24 cellular contexts compared by ENCODE assay signal in genomic region chr6:23213193-23213592, GRCh38.
DNase-seq lines count a peak whose midpoint lies in the region; ATAC-seq, FAIRE-seq and TF ChIP-seq lines count a peak whose summit lies in the region.
"Had no signal": no experiment of that assay in that cellular context is flagged by ENCODE, and none has a peak within 500 bp of the region (broad histone marks: within the 10 kb centered on the region; RNA-seq: fewer than 3 reads in every experiment).

No MANE protein-coding gene starts in this region.

- H3K4me3 Mint-ChIP-seq in astrocyte (ENCODE audit: unreplicated experiment) (no peak overlapping the region), mesothelial cell of epicardium (no peak overlapping the region)
- H3K4me3 Mint-ChIP-seq: activated naive CD4-positive, alpha-beta T cell treated with anti-CD3 and anti-CD28 coated beads, Interleukin-2, amount 50 U/mL, for 24 hours; CD14-positive monocyte; effector memory CD8-positive, alpha-beta T cell; HFFc6; nephron progenitor cell; T-helper 1 cell treated with Interleukin-12 subunit alpha and Interleukin-12 subunit beta and Interleukin-4 antibody, amounts not matched to agents 30 μg/mL and 1 μg/mL, for 36 hours had no signal

- no peak overlapping the region for H2AFZ ChIP-seq in astrocyte (ENCODE audit: low read depth, low read length)

- no peak overlapping the region for H3K4me3 ChIP-seq in AG04450 (ENCODE audit: low read depth, low read length)
- no peak overlapping the region for H3K4me3 ChIP-seq in astrocyte (ENCODE audit: insufficient read depth, low read depth, low read length)
- H3K4me3 ChIP-seq in colonic mucosa: no peak overlapping the region
- H3K4me3 ChIP-seq in right cardiac atrium (ENCODE audit: low read length): no peak overlapping the region
- H3K4me3 ChIP-seq: body of pancreas, esophagus squamous epithelium, GM12878 had no signal

- H3K9me3 ChIP-seq in AG04450 (ENCODE audit: control insufficient read depth, insufficient read depth, low read length): no peaks in the 10 kb centered on the region; the same call in 1 of the 2 replicates
- H3K9me3 ChIP-seq in astrocyte (ENCODE audit: insufficient read depth, low read depth, low read length): no peaks in the 10 kb centered on the region
- no peaks in the 10 kb centered on the region for H3K9me3 ChIP-seq in colonic mucosa
- H3K9me3 ChIP-seq in right cardiac atrium (ENCODE audit: control insufficient read depth, low read length): no peaks in the 10 kb centered on the region
- H3K9me3 ChIP-seq: body of pancreas, esophagus squamous epithelium had no signal

- intact Hi-C loops in colonic mucosa (cut with DNase I): no loop called here
- intact Hi-C loops in right cardiac atrium (cut with DNase I): no loop called here

- no peaks in the 10 kb centered on the region for H3K27me3 Mint-ChIP-seq in astrocyte (ENCODE audit: low read depth, unreplicated experiment)
- H3K27me3 Mint-ChIP-seq in mesothelial cell of epicardium (ENCODE audit: low read depth): no peaks in the 10 kb centered on the region
- H3K27me3 Mint-ChIP-seq: activated naive CD4-positive, alpha-beta T cell treated with anti-CD3 and anti-CD28 coated beads, Interleukin-2, amount 50 U/mL, for 24 hours; effector memory CD8-positive, alpha-beta T cell had no signal

- no peak overlapping the region for H3K4me2 ChIP-seq in astrocyte (ENCODE audit: low read length)

- CTCF ChIA-PET in AG04450 (lab: Charles Lee): no interaction called here

- DNase-seq in AG04450 (ENCODE audit: low read depth, low spot score) (peak; percentile 33), GM04504 (ENCODE audit: low read depth) (peak; percentile 3), astrocyte (ENCODE audit: low read depth) (peak; percentile 29), fibroblast of the conjunctiva (ENCODE audit: low read depth) (peak; percentile 10), colonic mucosa (no peak), mesothelial cell of epicardium (ENCODE audit: low spot score in 2 of 2, unreplicated experiment in 2 of 2) (no peak), right cardiac atrium (no peak)
- DNase-seq: activated CD4-positive, alpha-beta T cell treated with anti-CD3 and anti-CD28 coated beads for 48 hours; body of pancreas; effector memory CD8-positive, alpha-beta T cell; esophagus squamous epithelium; HFFc6; midbrain; NCI-H526; nephron progenitor cell; posterior cingulate gyrus; stimulated activated CD4-positive, alpha-beta T cell treated with anti-CD3 and anti-CD28 coated beads, Interleukin-1b, Interleukin-23, amount 100 ng/mL, for 48 hours had no signal

- H3K36me3 Mint-ChIP-seq in astrocyte (ENCODE audit: low read depth, unreplicated experiment): no peaks in the 10 kb centered on the region
- H3K36me3 Mint-ChIP-seq in mesothelial cell of epicardium: no peaks in the 10 kb centered on the region
- H3K36me3 Mint-ChIP-seq: activated naive CD4-positive, alpha-beta T cell treated with anti-CD3 and anti-CD28 coated beads, Interleukin-2, amount 50 U/mL, for 24 hours; CD14-positive monocyte had no signal

- no peaks in the 10 kb centered on the region for H4K20me1 ChIP-seq in astrocyte (ENCODE audit: insufficient read depth, low read length)

- TF ChIP-seq CTCF in AG04450 (IDR thresholded peaks at IDR 0.05; ENCODE audit: low read depth, low read length): no peak
- TF ChIP-seq CTCF in astrocyte (IDR thresholded peaks at IDR 0.05; ENCODE audit: insufficient read depth, low read depth, low read length): no peak
- no peak for TF ChIP-seq CTCF in colonic mucosa (IDR thresholded peaks at IDR 0.05)
- TF ChIP-seq CTCF in mesothelial cell of epicardium (IDR thresholded peaks at IDR 0.05; ENCODE audit: unreplicated experiment): no peak

- POLR2A ChIA-PET in AG04450 (lab: Yijun Ruan, JAX): no interaction called here

- no peaks in the 10 kb centered on the region for H3K36me3 ChIP-seq in astrocyte (ENCODE audit: insufficient read depth, low read length)
- no peaks in the 10 kb centered on the region for H3K36me3 ChIP-seq in colonic mucosa
- H3K36me3 ChIP-seq: esophagus squamous epithelium had no signal

- FAIRE-seq in astrocyte (lab: Jason Lieb, UNC): no peak
- FAIRE-seq: A204.1, GM12878 had no signal

- WGBS in right cardiac atrium: 92% methylated on average over 1 of the region's 1 CpG

- H3K9ac ChIP-seq in astrocyte (ENCODE audit: low read length) (no peak overlapping the region), colonic mucosa (ENCODE audit: low read depth in 2 of 2, low read length in 2 of 2) (no peak overlapping the region)

- H3K4me1 Mint-ChIP-seq in astrocyte (ENCODE audit: low read depth, unreplicated experiment) (peaks cover 5% of the 10 kb centered on the region), mesothelial cell of epicardium (peaks cover 4% of the 10 kb centered on the region)
- H3K4me1 Mint-ChIP-seq: activated naive CD4-positive, alpha-beta T cell treated with anti-CD3 and anti-CD28 coated beads, Interleukin-2, amount 50 U/mL, for 24 hours; CD14-positive monocyte; nephron progenitor cell had no signal

- H3K79me2 ChIP-seq in astrocyte (ENCODE audit: insufficient read depth, low read length): no peaks in the 10 kb centered on the region

- peaks cover 15% of the 10 kb centered on the region for H3K9me3 Mint-ChIP-seq in astrocyte (ENCODE audit: unreplicated experiment)
- peaks cover 23% of the 10 kb centered on the region for H3K9me3 Mint-ChIP-seq in mesothelial cell of epicardium

- H3K4me1 ChIP-seq in astrocyte (ENCODE audit: insufficient read depth, low read length) (no peaks in the 10 kb centered on the region), colonic mucosa (no peaks in the 10 kb centered on the region), right cardiac atrium (ENCODE audit: control insufficient read depth, insufficient read depth, low read length) (no peaks in the 10 kb centered on the region)
- H3K4me1 ChIP-seq: body of pancreas, esophagus squamous epithelium had no signal

- ATAC-seq in GM21529 (IDR thresholded peaks at IDR 0.05; ENCODE audit: unreplicated experiment) (no peak), right cardiac atrium (no peak)
- ATAC-seq: body of pancreas; effector memory CD8-positive, alpha-beta T cell; GM12878; left lobe of liver had no signal

- H3K27me3 ChIP-seq in AG04450 (ENCODE audit: control insufficient read depth, insufficient read depth, low read length) (no peaks in the 10 kb centered on the region), astrocyte (ENCODE audit: insufficient read depth, low read length) (no peaks in the 10 kb centered on the region), colonic mucosa (no peaks in the 10 kb centered on the region), right cardiac atrium (ENCODE audit: control insufficient read depth, insufficient read depth) (no peaks in the 10 kb centered on the region)
- H3K27me3 ChIP-seq: body of pancreas, esophagus squamous epithelium had no signal

- no peak overlapping the region for H3K27ac Mint-ChIP-seq in astrocyte (ENCODE audit: unreplicated experiment)
- no peak overlapping the region for H3K27ac Mint-ChIP-seq in mesothelial cell of epicardium
- H3K27ac Mint-ChIP-seq: activated naive CD4-positive, alpha-beta T cell treated with anti-CD3 and anti-CD28 coated beads, Interleukin-2, amount 50 U/mL, for 24 hours; CD14-positive monocyte; effector memory CD8-positive, alpha-beta T cell; HFFc6; nephron progenitor cell; T-helper 1 cell treated with Interleukin-12 subunit alpha and Interleukin-12 subunit beta and Interleukin-4 antibody, amounts not matched to agents 30 μg/mL and 1 μg/mL, for 36 hours had no signal

- H3K27ac ChIP-seq in AG04450 (ENCODE audit: low read depth, low read length) (no peak overlapping the region), astrocyte (ENCODE audit: low read depth, low read length) (no peak overlapping the region), colonic mucosa (no peak overlapping the region), right cardiac atrium (ENCODE audit: low read length) (no peak overlapping the region)
- H3K27ac ChIP-seq: body of pancreas, esophagus squamous epithelium had no signal

Comparison
In these comparisons a context has a peak if more than half of its experiments do, and no peak if none do; other contexts are left out.
1. DNase-seq: peak in AG04450 (single experiment), GM04504 (single experiment), astrocyte (single experiment) and fibroblast of the conjunctiva (single experiment); none in colonic mucosa (single experiment), mesothelial cell of epicardium (0 of 2) and right cardiac atrium (0 of 3).